ENCODE assay signal across 26 cellular contexts in genomic region chr7:50603288-50603687, GRCh38. TPM values are rescaled to one million over a fixed set of nuclear protein-coding genes. Genes with fewer than 3 reads are reported as not detected.
"Had no signal": no experiment of that assay in that cellular context is flagged by ENCODE, and none has a peak within 500 bp of the region (broad histone marks: within the 10 kb centered on the region; RNA-seq: fewer than 3 reads in every experiment).

No MANE protein-coding gene starts in this region.

- H3K9me3 Mint-ChIP-seq: activated CD4-positive, alpha-beta memory T cell treated with anti-CD3 and anti-CD28 coated beads, Interleukin-2, amount 10 ng/mL, durations not matched to agents 7 days and 5 days; neural crest cell had no signal

- ATAC-seq: activated T-cell treated with anti-CD3 and anti-CD28 coated beads, Interleukin-2, amount 50 U/mL, for 72 hours; effector memory CD8-positive, alpha-beta T cell; gastroesophageal sphincter; left cardiac atrium; lower lobe of right lung; naive thymus-derived CD4-positive, alpha-beta T cell; stimulated activated memory B cell treated with anti-CD40 and anti-IgM and Interleukin-4, amounts not matched to agents 10 μg/mL and 1 μg/mL and 100 μg/mL, for 72 hours; T-helper 17 cell had no signal

- H3K27ac ChIP-seq: esophagus squamous epithelium, gastroesophageal sphincter, lower lobe of right lung, sigmoid colon, stomach, suprapubic skin, tibial nerve had no signal

- H3K4me1 ChIP-seq: esophagus squamous epithelium, gastroesophageal sphincter, lower lobe of right lung, suprapubic skin, tibial nerve had no signal

- DNase-seq: activated CD4-positive, alpha-beta memory T cell treated with anti-CD3 and anti-CD28 coated beads, Interleukin-2, amount 10 ng/mL, durations not matched to agents 7 days and 5 days; activated CD4-positive, alpha-beta T cell treated with anti-CD3 and anti-CD28 coated beads for 48 hours; activated effector memory CD4-positive, alpha-beta T cell treated with anti-CD3 and anti-CD28 coated beads, Interleukin-2, amount 50 U/mL, for 16 hours; activated naive CD4-positive, alpha-beta T cell treated with anti-CD3 and anti-CD28 coated beads, Interleukin-2, amount 10 ng/mL, durations not matched to agents 7 days and 5 days; activated T-cell treated with anti-CD3 and anti-CD28 coated beads, Interleukin-2, amount 50 U/mL, for 72 hours; amygdala; caudate nucleus; effector memory CD8-positive, alpha-beta T cell; esophagus squamous epithelium; head of caudate nucleus; hypothalamus; left cardiac atrium; lower lobe of right lung; naive thymus-derived CD4-positive, alpha-beta T cell; occipital lobe; sigmoid colon; stimulated activated CD4-positive, alpha-beta T cell treated with anti-CD3 and anti-CD28 coated beads, Interleukin-15, amount 100 ng/mL, for 24 hours; stomach; T-helper 17 cell had no signal

- H3K36me3 Mint-ChIP-seq: stimulated activated memory B cell treated with anti-CD40 and anti-IgM and Interleukin-4, amounts not matched to agents 10 μg/mL and 1 μg/mL and 100 μg/mL, for 72 hours had no signal

- H3K27me3 ChIP-seq: esophagus squamous epithelium, gastroesophageal sphincter, sigmoid colon, stomach, suprapubic skin, tibial nerve had no signal

- H3K4me3 Mint-ChIP-seq: activated CD4-positive, alpha-beta memory T cell treated with anti-CD3 and anti-CD28 coated beads, Interleukin-2, amount 10 ng/mL, durations not matched to agents 7 days and 5 days; activated naive CD4-positive, alpha-beta T cell treated with anti-CD3 and anti-CD28 coated beads, Interleukin-2, amount 10 ng/mL, durations not matched to agents 7 days and 5 days; activated T-cell treated with anti-CD3 and anti-CD28 coated beads, Interleukin-2, amount 50 U/mL, for 72 hours; effector memory CD8-positive, alpha-beta T cell; naive thymus-derived CD4-positive, alpha-beta T cell; neural crest cell; stimulated activated memory B cell treated with anti-CD40 and anti-IgM and Interleukin-4, amounts not matched to agents 10 μg/mL and 1 μg/mL and 100 μg/mL, for 72 hours; T-helper 17 cell had no signal

- H3K9me3 ChIP-seq: esophagus squamous epithelium, gastroesophageal sphincter, lower lobe of right lung, sigmoid colon, stomach, suprapubic skin, tibial nerve had no signal

- H3K4me1 Mint-ChIP-seq: stimulated activated memory B cell treated with anti-CD40 and anti-IgM and Interleukin-4, amounts not matched to agents 10 μg/mL and 1 μg/mL and 100 μg/mL, for 72 hours had no signal

- H3K27ac Mint-ChIP-seq: activated CD4-positive, alpha-beta memory T cell treated with anti-CD3 and anti-CD28 coated beads, Interleukin-2, amount 10 ng/mL, durations not matched to agents 7 days and 5 days; activated naive CD4-positive, alpha-beta T cell treated with anti-CD3 and anti-CD28 coated beads, Interleukin-2, amount 10 ng/mL, durations not matched to agents 7 days and 5 days; activated T-cell treated with anti-CD3 and anti-CD28 coated beads, Interleukin-2, amount 50 U/mL, for 72 hours; effector memory CD8-positive, alpha-beta T cell; stimulated activated memory B cell treated with anti-CD40 and anti-IgM and Interleukin-4, amounts not matched to agents 10 μg/mL and 1 μg/mL and 100 μg/mL, for 72 hours; T-helper 17 cell had no signal

- H3K4me2 ChIP-seq: smooth muscle cell had no signal

- H3K4me3 ChIP-seq: esophagus squamous epithelium, gastroesophageal sphincter, lower lobe of right lung, sigmoid colon, smooth muscle cell, stomach, suprapubic skin, tibial nerve had no signal

RNA-seq across cellular contexts. Expression of gene DDC, which starts 38.1 kb away (rescaled TPM):
- total RNA-seq: activated CD4-positive, alpha-beta memory T cell treated with anti-CD3 and anti-CD28 coated beads, Interleukin-2, amount 10 ng/mL, durations not matched to agents 7 days and 5 days; activated T-cell treated with anti-CD3 and anti-CD28 coated beads, Interleukin-2, amount 50 U/mL, for 72 hours; dermis microvascular lymphatic vessel endothelial cell; gastroesophageal sphincter; left cardiac atrium; naive thymus-derived CD4-positive, alpha-beta T cell; occipital lobe; smooth muscle cell; T-helper 17 cell had no signal
- polyA plus RNA-seq: naive thymus-derived CD4-positive, alpha-beta T cell; smooth muscle cell had no signal
